ENCODE assay signal across 25 cellular contexts in genomic region chr7:84822941-84823510, GRCh38.
"Had no signal": no experiment of that assay in that cellular context is flagged by ENCODE, and none has a peak within 500 bp of the region (broad histone marks: within the 10 kb centered on the region; RNA-seq: fewer than 3 reads in every experiment).

No MANE protein-coding gene starts in this region.

- H3K27ac ChIP-seq: foreskin keratinocyte, hepatocyte, left ventricle myocardium inferior, parathyroid adenoma, prostate gland, right lobe of liver, suprapubic skin, thyroid gland, upper lobe of left lung, uterus had no signal

- H3K4me2 ChIP-seq: hepatocyte had no signal

- H3K9me3 Mint-ChIP-seq: nephron had no signal

- H3K27ac Mint-ChIP-seq: endodermal cell; naive B cell; nephron; stimulated activated effector memory CD8-positive, alpha-beta T cell treated with anti-CD3 and anti-CD28 coated beads, Interleukin-12 subunit alpha, Interleukin-12 subunit beta, amount 100 ng/mL, for 72 hours had no signal

- H3K9me3 ChIP-seq: left ventricle myocardium inferior, prostate gland, right lobe of liver, suprapubic skin, thyroid gland, upper lobe of left lung, uterus had no signal

- H3K4me1 Mint-ChIP-seq: naive B cell; nephron; stimulated activated effector memory CD8-positive, alpha-beta T cell treated with anti-CD3 and anti-CD28 coated beads, Interleukin-12 subunit alpha, Interleukin-12 subunit beta, amount 100 ng/mL, for 72 hours had no signal

- H3K4me3 Mint-ChIP-seq: endodermal cell; naive B cell; nephron; stimulated activated effector memory CD8-positive, alpha-beta T cell treated with anti-CD3 and anti-CD28 coated beads, Interleukin-12 subunit alpha, Interleukin-12 subunit beta, amount 100 ng/mL, for 72 hours had no signal

- H3K36me3 ChIP-seq: left ventricle myocardium inferior, prostate gland, right lobe of liver, suprapubic skin, thyroid gland, upper lobe of left lung, uterus had no signal

- DNase-seq: effector CD4-positive, alpha-beta T cell; endodermal cell; erythroblast; foreskin keratinocyte; head of caudate nucleus; kidney; left cardiac atrium; left ventricle myocardium inferior; mesenchymal stem cell; naive B cell; retina; right lobe of liver; stimulated activated CD4-positive, alpha-beta T cell treated with anti-CD3 and anti-CD28 coated beads, Interleukin-4, amount 100 ng/mL, for 1 hour; stimulated activated CD8-positive, alpha-beta memory T cell treated with anti-CD3 and anti-CD28 coated beads, Interleukin-4, amount 100 ng/mL, for 48 hours; stimulated activated naive CD8-positive, alpha-beta T cell treated with anti-CD3 and anti-CD28 coated beads, Interleukin-15, Interleukin-2, amounts not matched to agents 100 U/mL and 50 U/mL, for 24 hours; thyroid gland; upper lobe of left lung; uterus had no signal

- H3K27me3 Mint-ChIP-seq: naive B cell had no signal

- H3K27me3 ChIP-seq: foreskin keratinocyte, hepatocyte, right lobe of liver, suprapubic skin, thyroid gland, upper lobe of left lung, uterus had no signal

- ATAC-seq: foreskin keratinocyte; left cardiac atrium; right lobe of liver; stimulated activated effector memory CD8-positive, alpha-beta T cell treated with anti-CD3 and anti-CD28 coated beads, Interleukin-12 subunit alpha, Interleukin-12 subunit beta, amount 100 ng/mL, for 72 hours; stimulated activated naive CD8-positive, alpha-beta T cell treated with anti-CD3 and anti-CD28 coated beads, Interleukin-15, Interleukin-2, amounts not matched to agents 100 U/mL and 50 U/mL, for 24 hours had no signal

- H3K9ac ChIP-seq: parathyroid adenoma had no signal

- H3K4me1 ChIP-seq: foreskin keratinocyte, left ventricle myocardium inferior, parathyroid adenoma, prostate gland, right lobe of liver, suprapubic skin, thyroid gland, upper lobe of left lung, uterus had no signal

- H3K4me3 ChIP-seq: hepatocyte, left ventricle myocardium inferior, lung, prostate gland, right lobe of liver, suprapubic skin, thyroid gland, upper lobe of left lung, uterus had no signal

- H3K36me3 Mint-ChIP-seq: naive B cell; stimulated activated effector memory CD8-positive, alpha-beta T cell treated with anti-CD3 and anti-CD28 coated beads, Interleukin-12 subunit alpha, Interleukin-12 subunit beta, amount 100 ng/mL, for 72 hours had no signal
